Comparison of ENCODE assay signal across 22 cellular contexts in the genomic region with DNA sequence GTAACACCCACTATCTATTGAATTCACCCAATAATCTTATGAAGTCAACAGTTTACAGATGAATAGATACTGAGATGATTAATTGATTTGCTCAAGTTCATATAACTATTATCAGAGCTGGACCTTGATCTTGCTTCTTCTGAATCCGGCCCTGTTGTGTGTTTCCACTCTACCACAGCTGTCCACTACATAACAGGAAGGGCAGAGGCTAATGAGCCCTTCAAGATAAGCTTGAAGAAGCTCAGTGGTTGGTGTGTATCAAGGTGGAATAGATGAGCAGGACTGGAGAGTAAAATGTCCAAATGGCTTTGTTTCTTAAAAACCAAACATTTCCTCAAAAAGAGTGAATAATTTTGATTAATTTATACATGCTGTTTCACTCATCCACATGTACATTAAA. TPM values are rescaled to one million over a fixed set of nuclear protein-coding genes. Genes with fewer than 3 reads are reported as not detected.
DNase-seq lines count a peak whose midpoint lies in the region; ATAC-seq, FAIRE-seq and TF ChIP-seq lines count a peak whose summit lies in the region.
"Had no signal": no experiment of that assay in that cellular context is flagged by ENCODE, and none has a peak within 500 bp of the region (broad histone marks: within the 10 kb centered on the region; RNA-seq: fewer than 3 reads in every experiment).

No MANE protein-coding gene starts in this region.

- H3K9me2 ChIP-seq in hepatocyte (replicated peaks; ENCODE audit: insufficient read depth), result no peaks in the 10 kb centered on the region

- peaks cover 27% of the 10 kb centered on the region for H3K79me1 ChIP-seq in trophoblast cell (ENCODE audit: low read length)

- H3K27me3 ChIP-seq in hepatocyte, result no peaks in the 10 kb centered on the region
- no peaks in the 10 kb centered on the region for H3K27me3 ChIP-seq in trophoblast cell (ENCODE audit: insufficient read depth, low read length)
- H3K27me3 ChIP-seq in A673 (replicated peaks; ENCODE audit: insufficient read depth, low read depth, low read length, poor library complexity), result no peaks in the 10 kb centered on the region
- no peaks in the 10 kb centered on the region for H3K27me3 ChIP-seq in prostate gland (replicated peaks; ENCODE audit: insufficient read depth)
- H3K27me3 ChIP-seq: Peyer's patch had no signal

- TF ChIP-seq RAD21 in A549 (conservative IDR thresholded peaks at IDR 0.05 in 1 of 2, IDR thresholded peaks at IDR 0.05 in 1 of 2), result no peak

- no peak overlapping the region for H3K23ac ChIP-seq in trophoblast cell (ENCODE audit: low read length)

- POLR2A ChIA-PET in A549 (lab: Yijun Ruan, JAX), result no interaction called here
- POLR2A ChIA-PET in A673 (lab: Charles Lee; ENCODE audit: low non-redundant PET), result no interaction called here

- H3K4me2 ChIP-seq in A549, result peak overlapping the region; percentile 1; the same call in 1 of the 3 replicates
- no peak overlapping the region for H3K4me2 ChIP-seq in hepatocyte
- H3K4me2 ChIP-seq in trophoblast cell (ENCODE audit: low read length), result no peak overlapping the region
- H3K4me2 ChIP-seq: KMS-11 had no signal

- H4K8ac ChIP-seq in trophoblast cell (ENCODE audit: low read depth, low read length), result peak overlapping the region; percentile 84

- peak overlapping the region; percentile 98 for H2BK12ac ChIP-seq in trophoblast cell (ENCODE audit: low read length)

- H3K4ac ChIP-seq in trophoblast cell (ENCODE audit: low read depth, low read length), result no peak overlapping the region

- H2BK120ac ChIP-seq in trophoblast cell (ENCODE audit: insufficient read depth, low read length, poor library complexity), result peak overlapping the region; percentile 89

- H3K27ac ChIP-seq in A549 (peak overlapping the region; percentile 48 to 67; a peak in 5 of 6 replicates), hepatocyte (peak overlapping the region; percentile 14), trophoblast cell (ENCODE audit: low read depth, low read length) (peak overlapping the region; percentile 37), A673 (ENCODE audit: low read depth, low read length, poor library complexity, severe bottlenecking) (no peak overlapping the region), prostate gland (peak overlapping the region in 1 of 2 donors; percentile 45)
- H3K27ac ChIP-seq: KMS-11 had no signal

- no peaks in the 10 kb centered on the region for H4K20me1 ChIP-seq in hepatocyte (ENCODE audit: insufficient read depth, poor library complexity, severe bottlenecking)

- H3K36me3 ChIP-seq in hepatocyte (replicated peaks; ENCODE audit: insufficient read depth, low read depth) (no peaks in the 10 kb centered on the region), trophoblast cell (ENCODE audit: control insufficient read depth in 1 of 2, insufficient read depth in 2 of 2, low read length in 2 of 2) (no peaks in the 10 kb centered on the region), A673 (ENCODE audit: insufficient read depth, low read length, poor library complexity, severe bottlenecking) (no peaks in the 10 kb centered on the region), prostate gland (no peaks in the 10 kb centered on the region)
- H3K36me3 ChIP-seq: Peyer's patch had no signal

- H2BK5ac ChIP-seq in trophoblast cell (ENCODE audit: low read depth, low read length, poor library complexity), result peak overlapping the region; percentile 87

- CTCF ChIA-PET in A549 (lab: Yijun Ruan, JAX), result interaction anchor here (2.4 to 8.9 kb wide), 3 partner anchors 15 to 738 kb away, joined by 8 to 65 read pairs (median 16); no protein-coding TSS in a partner anchor
- CTCF ChIA-PET in A673 (lab: Charles Lee), result no interaction called here

- no peak overlapping the region for H2AK5ac ChIP-seq in trophoblast cell (ENCODE audit: low read length)

- no peak overlapping the region for H3K18ac ChIP-seq in trophoblast cell (ENCODE audit: low read length)

- TF ChIP-seq CTCF in A549 (IDR thresholded peaks at IDR 0.05), result no peak
- TF ChIP-seq CTCF in hepatocyte (IDR thresholded peaks at IDR 0.05; ENCODE audit: poor library complexity), result no peak
- no peak for TF ChIP-seq CTCF in A673 (conservative IDR thresholded peaks at IDR 0.05; ENCODE audit: low read depth, low read length)
- TF ChIP-seq CTCF in prostate gland (IDR thresholded peaks at IDR 0.05), result no peak

- 93% methylated on average over 1 of the region's 1 CpG for WGBS in A549 (ENCODE audit: missing lambda C conversion rate)
- WGBS in hepatocyte (ENCODE audit: low lambda C conversion rate, missing lambda C conversion rate), result 61% methylated on average over 1 of the region's 1 CpG
- WGBS in trophoblast cell (ENCODE audit: extremely low coverage, insufficient coverage, insufficient read length), result no CpG with 5 or more reads among the region's 1 CpG
- 100% methylated on average over 1 of the region's 1 CpG for WGBS in prostate gland

- no peak overlapping the region for H3K4me3 ChIP-seq in A549
- H3K4me3 ChIP-seq in hepatocyte, result no peak overlapping the region
- H3K4me3 ChIP-seq in trophoblast cell (ENCODE audit: low read depth, low read length), result no peak overlapping the region
- H3K4me3 ChIP-seq in A673 (ENCODE audit: low read depth, low read length, poor library complexity, severe bottlenecking), result no peak overlapping the region
- H3K4me3 ChIP-seq in prostate gland, result no peak overlapping the region
- H3K4me3 ChIP-seq: Peyer's patch had no signal

- ATAC-seq in A549, result no peak
- ATAC-seq in esophagus mucosa, result no peak

- H3K14ac ChIP-seq in trophoblast cell (ENCODE audit: low read length), result no peak overlapping the region

- H3K79me2 ChIP-seq in hepatocyte (no peaks in the 10 kb centered on the region), trophoblast cell (ENCODE audit: control insufficient read depth, insufficient read depth, low read length, poor library complexity) (peaks cover 2% of the 10 kb centered on the region)

- no peak overlapping the region for H2AFZ ChIP-seq in hepatocyte
- H2AFZ ChIP-seq in trophoblast cell (ENCODE audit: insufficient read depth, low read length, poor library complexity), result no peak overlapping the region

- DNase-seq in A549 (ENCODE audit: low read depth in 1 of 2, low spot score in 1 of 2), result no peak
- DNase-seq in RCC 7860 (ENCODE audit: low spot score), result peak; percentile 65
- no peak for DNase-seq in hepatocyte (ENCODE audit: low spot score)
- no peak for DNase-seq in trophoblast cell
- DNase-seq in A673 (ENCODE audit: low spot score), result no peak
- DNase-seq in UCSD-AML1 (lab: John Stamatoyannopoulos, UW; ENCODE audit: unreplicated experiment), result no peak
- DNase-seq in prostate gland (ENCODE audit: low spot score), result no peak
- DNase-seq: AML-193; CD4-positive, CD25-positive, alpha-beta regulatory T cell; DND-41; GDM1; GOT3; MM.1S; NCI-H1930; NCI-H2171; NCI-H774; SHP77 treated with DMSO at 0.1 percent for 48 hours had no signal

- H3K9me3 ChIP-seq in A549, result no peaks in the 10 kb centered on the region
- no peaks in the 10 kb centered on the region for H3K9me3 ChIP-seq in hepatocyte (ENCODE audit: low read depth)
- H3K9me3 ChIP-seq in trophoblast cell (ENCODE audit: insufficient read depth, low read depth, low read length), result no peaks in the 10 kb centered on the region
- H3K9me3 ChIP-seq in A673 (ENCODE audit: low read depth, low read length, poor library complexity, severe bottlenecking), result no peaks in the 10 kb centered on the region
- no peaks in the 10 kb centered on the region for H3K9me3 ChIP-seq in prostate gland
- H3K9me3 ChIP-seq: Peyer's patch had no signal

- intact Hi-C loops in A673 (cut with micrococcal nuclease; ENCODE audit: unreplicated experiment), result no loop called here
- intact Hi-C loops in prostate gland (cut with DNase I), result no loop called here

- BruUV-seq in A673 (replicated peaks; lab: Mats Ljungman, UMichigan), result no TSS peak

- peaks cover 52% of the 10 kb centered on the region for H3K4me1 ChIP-seq in A549
- peaks cover 3% of the 10 kb centered on the region for H3K4me1 ChIP-seq in hepatocyte (ENCODE audit: insufficient read depth)
- peaks cover 4 to 19% of the 10 kb centered on the region in 2 experiments for H3K4me1 ChIP-seq in trophoblast cell (ENCODE audit: control insufficient read depth in 1 of 2, insufficient read depth in 2 of 2, low read length in 2 of 2)
- H3K4me1 ChIP-seq in A673 (ENCODE audit: insufficient read depth, low read length, poor library complexity, severe bottlenecking), result no peaks in the 10 kb centered on the region
- H3K4me1 ChIP-seq in prostate gland (replicated peaks), result no peaks in the 10 kb centered on the region

- H3K9ac ChIP-seq in trophoblast cell (ENCODE audit: low read length), result no peak overlapping the region
- H3K9ac ChIP-seq: KMS-11 had no signal

- FAIRE-seq in A549 (lab: Jason Lieb, UNC), result no peak
- no peak for FAIRE-seq in RCC 7860 (lab: Jason Lieb, UNC)
- FAIRE-seq: A204.1 had no signal

- H4K12ac ChIP-seq in trophoblast cell (ENCODE audit: low read depth, low read length), result no peak overlapping the region

- TF ChIP-seq EP300 in A549 (IDR thresholded peaks at IDR 0.05), result no peak

- peak overlapping the region; percentile 94 for H4K91ac ChIP-seq in trophoblast cell (ENCODE audit: low read depth, low read length)

- TF ChIP-seq POLR2A in A549 (IDR thresholded peaks at IDR 0.05; ENCODE audit: low read length) (no peak), prostate gland (IDR thresholded peaks at IDR 0.05) (no peak)

TF ChIP-seq in A549, 52 proteins besides CTCF, POLR2A, EP300 and RAD21 (continues in another document):
- TF ChIP-seq TFCP2L1 (CRISPR knock-in tag; IDR thresholded peaks at IDR 0.05) (no peak), CBX2 (IDR thresholded peaks at IDR 0.05; ENCODE audit: borderline replicate concordance, low read depth) (no peak), USF2 (IDR thresholded peaks at IDR 0.05) (no peak), RCOR1 (IDR thresholded peaks at IDR 0.05; ENCODE audit: low read depth, low read length) (no peak), MYC (IDR thresholded peaks at IDR 0.05; ENCODE audit: borderline replicate concordance, low read length) (no peak)

RNA-seq across cellular contexts. Expression of gene ITGB6, which starts 56.4 kb away (rescaled TPM):
- 4.8 and 5.0 TPM in 2 replicates for polyA plus RNA-seq in A549 (2011; rRNA removed)
- polyA plus RNA-seq in A549 (2012; cell fraction: cytosol; rRNA removed), result 1.5 and 1.9 TPM in 2 replicates
- polyA plus RNA-seq in A549 (2012; cell fraction: nucleus; rRNA removed), result 4.0 and 5.1 TPM in 2 replicates
- polyA plus RNA-seq in A549 (2017; fragmentation: RNase III; extraction: RNeasy Plus Mini Kit Qiagen cat#74134 plus additional on column Dnase treatment), result 4.1 to 4.8 TPM (median 4.2 TPM) in 3 replicates
- polyA minus RNA-seq in A549 (2011; rRNA and poly(A)+ RNA removed), result 4.1 and 4.5 TPM in 2 replicates
- total RNA-seq in hepatocyte, result 37.4 and 41.1 TPM in 2 replicates
- 20.3 and 21.0 TPM in 2 replicates for polyA plus RNA-seq in hepatocyte
- 100 and 101 TPM in 2 replicates for polyA plus RNA-seq in trophoblast cell (2013)
- not detected in 2 replicates for total RNA-seq in A673 (2021)
- total RNA-seq in prostate gland, result 10 to 100 TPM in 1 of 2 donors, 1 to 10 TPM in 1; 7.3 to 12.3 TPM
- total RNA-seq in esophagus mucosa, result 24.2 TPM
- total RNA-seq: CD4-positive, CD25-positive, alpha-beta regulatory T cell; NCI-H460 had no signal
- polyA plus RNA-seq: CD4-positive, CD25-positive, alpha-beta regulatory T cell had no signal
